ENCODE assay signal across 17 cellular contexts in the genomic region with DNA sequence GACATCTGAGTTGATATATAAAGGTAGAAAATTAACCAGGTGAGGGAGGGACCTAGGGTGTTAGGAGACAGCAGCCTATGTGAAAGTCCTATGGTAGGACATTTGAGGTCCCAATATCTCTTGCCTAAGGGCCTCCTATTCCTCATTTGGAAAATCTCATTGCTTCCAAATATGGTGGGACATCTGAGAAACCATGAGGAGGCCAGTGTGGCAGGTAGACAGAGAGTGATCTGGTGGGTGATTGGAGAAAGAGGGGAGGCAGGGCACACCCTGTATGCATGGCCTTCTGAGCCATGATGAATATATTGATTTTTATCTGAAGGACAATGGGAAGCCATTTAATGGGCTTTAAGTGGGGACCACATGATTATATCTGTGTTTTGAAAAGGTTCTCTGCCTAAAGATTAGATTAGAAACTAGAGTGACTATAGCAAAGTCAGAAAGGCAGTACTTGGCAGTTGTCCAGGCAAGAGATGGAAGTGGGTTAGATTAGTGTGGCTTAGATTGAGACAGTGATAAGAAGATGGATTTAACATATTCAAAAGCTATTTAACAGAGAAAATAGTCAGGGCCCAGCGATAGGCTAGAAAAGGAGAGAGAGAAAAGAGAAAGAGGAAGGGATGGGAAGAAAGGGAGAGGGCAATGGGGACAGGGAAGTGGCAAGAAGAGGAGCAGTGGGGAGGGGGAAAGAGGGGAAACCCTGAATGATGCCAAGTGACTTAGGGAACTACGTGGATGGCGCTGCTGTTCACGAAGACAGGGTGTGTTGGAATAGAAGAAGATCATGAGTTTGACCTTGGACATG.
"Had no signal": no experiment of that assay in that cellular context is flagged by ENCODE, and none has a peak within 500 bp of the region (broad histone marks: within the 10 kb centered on the region; RNA-seq: fewer than 3 reads in every experiment).

No MANE protein-coding gene starts in this region.

- H3K36me3 ChIP-seq: ascending aorta, breast epithelium, right atrium auricular region had no signal

- H3K4me3 ChIP-seq: ascending aorta, breast epithelium, right atrium auricular region had no signal

- H3K9me3 ChIP-seq: ascending aorta, breast epithelium, right atrium auricular region had no signal

- H3K27me3 ChIP-seq: ascending aorta, breast epithelium, right atrium auricular region had no signal

- H3K27ac ChIP-seq: ascending aorta, breast epithelium, right atrium auricular region had no signal

- ATAC-seq: stimulated activated naive B cell treated with anti-CD40 and anti-IgM and Interleukin-4, amounts not matched to agents 10 μg/mL and 1 μg/mL and 100 μg/mL, for 72 hours had no signal

- DNase-seq: activated CD4-positive, alpha-beta T cell treated with anti-CD3 and anti-CD28 coated beads for 1 hour; activated CD4-positive, alpha-beta T cell treated with anti-CD3 and anti-CD28 coated beads, Interleukin-2, amount 50 U/mL, for 4 hours; activated naive CD4-positive, alpha-beta T cell treated with anti-CD3 and anti-CD28 coated beads, Interleukin-2, amount 10 ng/mL, durations not matched to agents 7 days and 5 days; cerebellar nuclear complex; effector CD8-positive, alpha-beta T cell; foreskin fibroblast; glutamatergic neuron; hypothalamus; kidney; nephron progenitor cell; stimulated activated CD4-positive, alpha-beta T cell treated with anti-CD3 and anti-CD28 coated beads, Interleukin-2, amount 100 ng/mL, for 48 hours; stimulated activated naive B cell treated with anti-CD40 and anti-IgM and Interleukin-4, amounts not matched to agents 10 μg/mL and 1 μg/mL and 100 μg/mL, for 72 hours; substantia nigra; trophoblast cell had no signal

- H3K4me1 ChIP-seq: ascending aorta, breast epithelium, right atrium auricular region had no signal
